ENCODE assay signal across 27 cellular contexts in the genomic region with DNA sequence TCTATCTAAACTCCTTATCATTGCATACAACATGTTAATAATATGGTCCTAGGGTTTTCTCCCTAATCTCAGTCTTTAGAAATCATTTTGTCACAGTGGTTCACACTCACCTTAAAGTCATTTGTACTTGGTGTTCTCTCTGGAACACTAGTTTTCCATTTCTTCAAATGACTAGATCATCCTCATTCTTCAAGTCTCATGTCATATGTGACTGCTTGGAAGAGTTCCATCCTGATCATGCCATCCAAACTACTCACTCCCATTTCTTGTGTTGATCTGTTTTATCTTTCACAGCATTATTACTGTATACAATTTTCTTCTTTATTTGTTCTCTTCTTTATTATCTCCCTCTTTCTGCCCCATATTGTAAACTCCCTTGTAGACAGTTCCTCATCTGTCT.
"Had no signal": no experiment of that assay in that cellular context is flagged by ENCODE, and none has a peak within 500 bp of the region (broad histone marks: within the 10 kb centered on the region; RNA-seq: fewer than 3 reads in every experiment).

No MANE protein-coding gene starts in this region.

- H2AFZ ChIP-seq: hepatocyte had no signal

- H3K4me1 Mint-ChIP-seq: activated CD4-positive, alpha-beta T cell treated with anti-CD3 and anti-CD28 coated beads for 36 hours; activated naive CD4-positive, alpha-beta T cell treated with anti-CD3 and anti-CD28 coated beads, Interleukin-2, amount 10 ng/mL, durations not matched to agents 7 days and 5 days; activated naive CD8-positive, alpha-beta T cell treated with anti-CD3 and anti-CD28 coated beads, Interleukin-2, amount 10 ng/mL, durations not matched to agents 7 days and 5 days; naive B cell; nephron progenitor cell had no signal

- H3K27ac ChIP-seq: brain microvascular endothelial cell, gastrocnemius medialis, hepatocyte, neutrophil, right lobe of liver, tibial nerve had no signal

- H3K27me3 ChIP-seq: brain microvascular endothelial cell, gastrocnemius medialis, hepatocyte, neutrophil, right lobe of liver had no signal

- ATAC-seq: activated CD4-positive, alpha-beta T cell treated with anti-CD3 and anti-CD28 coated beads for 36 hours; effector memory CD8-positive, alpha-beta T cell; gastrocnemius medialis; right lobe of liver had no signal

- H3K27me3 Mint-ChIP-seq: activated CD4-positive, alpha-beta T cell treated with anti-CD3 and anti-CD28 coated beads for 36 hours; activated naive CD4-positive, alpha-beta T cell treated with anti-CD3 and anti-CD28 coated beads, Interleukin-2, amount 10 ng/mL, durations not matched to agents 7 days and 5 days; activated naive CD8-positive, alpha-beta T cell treated with anti-CD3 and anti-CD28 coated beads, Interleukin-2, amount 10 ng/mL, durations not matched to agents 7 days and 5 days; effector memory CD8-positive, alpha-beta T cell had no signal

- H3K79me2 ChIP-seq: hepatocyte had no signal

- H3K4me3 Mint-ChIP-seq: activated CD4-positive, alpha-beta T cell treated with anti-CD3 and anti-CD28 coated beads for 36 hours; activated naive CD4-positive, alpha-beta T cell treated with anti-CD3 and anti-CD28 coated beads, Interleukin-2, amount 10 ng/mL, durations not matched to agents 7 days and 5 days; activated naive CD8-positive, alpha-beta T cell treated with anti-CD3 and anti-CD28 coated beads, Interleukin-2, amount 10 ng/mL, durations not matched to agents 7 days and 5 days; effector memory CD8-positive, alpha-beta T cell; mesothelial cell of epicardium; naive B cell; nephron progenitor cell; T-helper 2 cell treated with Interferon-gamma antibody and Interleukin-4, amounts not matched to agents 5 μg/mL and 100 μg/mL, for 36 hours had no signal

- H3K9me3 ChIP-seq: gastrocnemius medialis, neutrophil, right lobe of liver, tibial nerve had no signal

- H3K36me3 ChIP-seq: brain microvascular endothelial cell, gastrocnemius medialis, neutrophil, right lobe of liver, tibial nerve had no signal

- H3K27ac Mint-ChIP-seq: activated CD4-positive, alpha-beta T cell treated with anti-CD3 and anti-CD28 coated beads for 36 hours; activated naive CD4-positive, alpha-beta T cell treated with anti-CD3 and anti-CD28 coated beads, Interleukin-2, amount 10 ng/mL, durations not matched to agents 7 days and 5 days; activated naive CD8-positive, alpha-beta T cell treated with anti-CD3 and anti-CD28 coated beads, Interleukin-2, amount 10 ng/mL, durations not matched to agents 7 days and 5 days; effector memory CD8-positive, alpha-beta T cell; mesothelial cell of epicardium; naive B cell; nephron progenitor cell; T-helper 2 cell treated with Interferon-gamma antibody and Interleukin-4, amounts not matched to agents 5 μg/mL and 100 μg/mL, for 36 hours had no signal

- H3K4me2 ChIP-seq: hepatocyte had no signal

- H3K4me1 ChIP-seq: gastrocnemius medialis, right lobe of liver, tibial nerve had no signal

- DNase-seq: activated CD4-positive, alpha-beta T cell treated with anti-CD3 and anti-CD28 coated beads for 36 hours; activated CD4-positive, alpha-beta T cell treated with anti-CD3 and anti-CD28 coated beads, Interleukin-2, amount 50 U/mL, for 4 hours; activated CD4-positive, CD25-positive, alpha-beta regulatory T cell; activated effector memory CD4-positive, alpha-beta T cell treated with anti-CD3 and anti-CD28 coated beads, Interleukin-2, amount 50 U/mL, for 16 hours; activated naive CD4-positive, alpha-beta T cell treated with anti-CD3 and anti-CD28 coated beads, Interleukin-2, amount 10 ng/mL, durations not matched to agents 7 days and 5 days; activated naive CD8-positive, alpha-beta T cell treated with anti-CD3 and anti-CD28 coated beads, Interleukin-2, amount 10 ng/mL, durations not matched to agents 7 days and 5 days; activated T-cell treated with anti-CD3 and anti-CD28 coated beads for 4 hours; amniotic stem cell; brain microvascular endothelial cell; caudate nucleus; cortex of kidney; effector memory CD8-positive, alpha-beta T cell; gastrocnemius medialis; glutamatergic neuron; kidney; naive B cell; nephron progenitor cell; right lobe of liver; small intestine; stimulated activated CD4-positive, alpha-beta T cell treated with anti-CD3 and anti-CD28 coated beads, Interleukin-1b, Interleukin-23, amount 100 ng/mL, for 48 hours; stimulated activated naive CD4-positive, alpha-beta T cell; T-helper 1 cell had no signal

- H3K36me3 Mint-ChIP-seq: activated naive CD4-positive, alpha-beta T cell treated with anti-CD3 and anti-CD28 coated beads, Interleukin-2, amount 10 ng/mL, durations not matched to agents 7 days and 5 days; activated naive CD8-positive, alpha-beta T cell treated with anti-CD3 and anti-CD28 coated beads, Interleukin-2, amount 10 ng/mL, durations not matched to agents 7 days and 5 days; mesothelial cell of epicardium; naive B cell had no signal

- H3K4me3 ChIP-seq: gastrocnemius medialis, hepatocyte, right lobe of liver, tibial nerve had no signal

- H3K9me3 Mint-ChIP-seq: activated naive CD4-positive, alpha-beta T cell treated with anti-CD3 and anti-CD28 coated beads, Interleukin-2, amount 10 ng/mL, durations not matched to agents 7 days and 5 days; activated naive CD8-positive, alpha-beta T cell treated with anti-CD3 and anti-CD28 coated beads, Interleukin-2, amount 10 ng/mL, durations not matched to agents 7 days and 5 days; mesothelial cell of epicardium; nephron progenitor cell; T-helper 2 cell treated with Interferon-gamma antibody and Interleukin-4, amounts not matched to agents 5 μg/mL and 100 μg/mL, for 36 hours had no signal
